Comparison of ENCODE assay signal across 1 cellular context in the genomic region with DNA sequence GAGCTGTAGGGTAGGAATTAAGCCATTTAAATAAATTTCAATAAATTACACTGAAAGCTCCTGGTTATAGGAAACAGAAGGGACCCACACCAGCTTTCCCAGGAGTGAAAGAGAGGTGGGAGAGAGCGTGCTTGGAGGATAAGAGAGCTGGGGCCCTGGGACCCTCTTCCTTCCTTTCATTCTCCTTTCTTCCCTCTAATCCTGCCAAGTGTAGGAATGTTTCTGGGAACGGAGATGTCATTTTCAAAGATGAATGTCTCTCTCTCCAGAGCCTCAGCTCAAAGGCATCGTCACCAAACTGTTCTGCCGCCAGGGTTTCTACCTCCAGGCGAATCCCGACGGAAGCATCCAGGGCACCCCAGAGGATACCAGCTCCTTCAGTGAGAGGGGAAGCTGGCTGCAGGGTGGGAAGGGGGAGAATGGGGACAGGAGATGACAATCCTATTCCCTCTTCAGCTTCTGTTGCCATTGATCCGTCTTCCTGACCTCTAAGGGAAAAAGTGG.
TF ChIP-seq lines count a peak whose summit lies in the region.

No MANE protein-coding gene starts in this region.

TF ChIP-seq in HEK293, 187 proteins besides CTCF, POLR2A, EP300 and RAD21:
- TF ChIP-seq ZNF518A (tag by site-specific recombination; conservative IDR thresholded peaks at IDR 0.05; ENCODE audit: low read depth) (no peak), PRDM1 (tag by site-specific recombination; IDR thresholded peaks at IDR 0.05) (0 out of 2 replicates have a peak, but pooled peaks have one; percentile 15), ZNF211 (tag by site-specific recombination; IDR thresholded peaks at IDR 0.05; ENCODE audit: low read depth) (no peak), ZNF843 (tag by site-specific recombination; IDR thresholded peaks at IDR 0.05) (no peak)
- TF ChIP-seq, protein P1, sequence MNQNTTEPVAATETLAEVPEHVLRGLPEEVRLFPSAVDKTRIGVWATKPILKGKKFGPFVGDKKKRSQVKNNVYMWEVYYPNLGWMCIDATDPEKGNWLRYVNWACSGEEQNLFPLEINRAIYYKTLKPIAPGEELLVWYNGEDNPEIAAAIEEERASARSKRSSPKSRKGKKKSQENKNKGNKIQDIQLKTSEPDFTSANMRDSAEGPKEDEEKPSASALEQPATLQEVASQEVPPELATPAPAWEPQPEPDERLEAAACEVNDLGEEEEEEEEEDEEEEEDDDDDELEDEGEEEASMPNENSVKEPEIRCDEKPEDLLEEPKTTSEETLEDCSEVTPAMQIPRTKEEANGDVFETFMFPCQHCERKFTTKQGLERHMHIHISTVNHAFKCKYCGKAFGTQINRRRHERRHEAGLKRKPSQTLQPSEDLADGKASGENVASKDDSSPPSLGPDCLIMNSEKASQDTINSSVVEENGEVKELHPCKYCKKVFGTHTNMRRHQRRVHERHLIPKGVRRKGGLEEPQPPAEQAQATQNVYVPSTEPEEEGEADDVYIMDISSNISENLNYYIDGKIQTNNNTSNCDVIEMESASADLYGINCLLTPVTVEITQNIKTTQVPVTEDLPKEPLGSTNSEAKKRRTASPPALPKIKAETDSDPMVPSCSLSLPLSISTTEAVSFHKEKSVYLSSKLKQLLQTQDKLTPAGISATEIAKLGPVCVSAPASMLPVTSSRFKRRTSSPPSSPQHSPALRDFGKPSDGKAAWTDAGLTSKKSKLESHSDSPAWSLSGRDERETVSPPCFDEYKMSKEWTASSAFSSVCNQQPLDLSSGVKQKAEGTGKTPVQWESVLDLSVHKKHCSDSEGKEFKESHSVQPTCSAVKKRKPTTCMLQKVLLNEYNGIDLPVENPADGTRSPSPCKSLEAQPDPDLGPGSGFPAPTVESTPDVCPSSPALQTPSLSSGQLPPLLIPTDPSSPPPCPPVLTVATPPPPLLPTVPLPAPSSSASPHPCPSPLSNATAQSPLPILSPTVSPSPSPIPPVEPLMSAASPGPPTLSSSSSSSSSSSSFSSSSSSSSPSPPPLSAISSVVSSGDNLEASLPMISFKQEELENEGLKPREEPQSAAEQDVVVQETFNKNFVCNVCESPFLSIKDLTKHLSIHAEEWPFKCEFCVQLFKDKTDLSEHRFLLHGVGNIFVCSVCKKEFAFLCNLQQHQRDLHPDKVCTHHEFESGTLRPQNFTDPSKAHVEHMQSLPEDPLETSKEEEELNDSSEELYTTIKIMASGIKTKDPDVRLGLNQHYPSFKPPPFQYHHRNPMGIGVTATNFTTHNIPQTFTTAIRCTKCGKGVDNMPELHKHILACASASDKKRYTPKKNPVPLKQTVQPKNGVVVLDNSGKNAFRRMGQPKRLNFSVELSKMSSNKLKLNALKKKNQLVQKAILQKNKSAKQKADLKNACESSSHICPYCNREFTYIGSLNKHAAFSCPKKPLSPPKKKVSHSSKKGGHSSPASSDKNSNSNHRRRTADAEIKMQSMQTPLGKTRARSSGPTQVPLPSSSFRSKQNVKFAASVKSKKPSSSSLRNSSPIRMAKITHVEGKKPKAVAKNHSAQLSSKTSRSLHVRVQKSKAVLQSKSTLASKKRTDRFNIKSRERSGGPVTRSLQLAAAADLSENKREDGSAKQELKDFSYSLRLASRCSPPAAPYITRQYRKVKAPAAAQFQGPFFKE (tag by site-specific recombination; IDR thresholded peaks at IDR 0.05; ENCODE audit: borderline replicate concordance), result no peak
